Comparison of ENCODE assay signal across 36 cellular contexts in genomic region chr13:43990829-43991228, GRCh38.
"Had no signal": no experiment of that assay in that cellular context is flagged by ENCODE, and none has a peak within 500 bp of the region (broad histone marks: within the 10 kb centered on the region; RNA-seq: fewer than 3 reads in every experiment).

No MANE protein-coding gene starts in this region.

- H3K36me3 Mint-ChIP-seq: activated CD4-positive, alpha-beta memory T cell treated with anti-CD3 and anti-CD28 coated beads for 36 hours; activated CD8-positive, alpha-beta memory T cell treated with anti-CD3 and anti-CD28 coated beads, Interleukin-2, amount 10 ng/mL, durations not matched to agents 7 days and 5 days; activated naive CD4-positive, alpha-beta T cell treated with anti-CD3 and anti-CD28 coated beads, Interleukin-2, amount 50 U/mL, for 24 hours; activated naive CD8-positive, alpha-beta T cell treated with anti-CD3 and anti-CD28 coated beads for 36 hours had no signal

- H3K36me3 ChIP-seq: adrenal gland, ascending aorta, esophagus muscularis mucosa, gastrocnemius medialis, WERI-Rb-1 had no signal

- H3K9me3 Mint-ChIP-seq: activated naive CD8-positive, alpha-beta T cell treated with anti-CD3 and anti-CD28 coated beads, Interleukin-2, amount 50 U/mL, for 24 hours; activated T-helper 2 cell treated with anti-CD3 and anti-CD28 coated beads, Interferon-gamma antibody, Interleukin-2, Interleukin-4, amounts not matched to agents 10 μg/mL and 5 μg/mL and 100 μg/mL, durations not matched to agents 14 hours and 24 hours and 36 hours; effector memory CD8-positive, alpha-beta T cell had no signal

- H3K4me3 ChIP-seq: adrenal gland, ascending aorta, esophagus muscularis mucosa, gastrocnemius medialis had no signal

- H3K27ac Mint-ChIP-seq: activated CD4-positive, alpha-beta memory T cell treated with anti-CD3 and anti-CD28 coated beads for 36 hours; activated CD4-positive, alpha-beta T cell treated with anti-CD3 and anti-CD28 coated beads for 36 hours; activated CD4-positive, alpha-beta T cell treated with anti-CD3 and anti-CD28 coated beads, Interleukin-2, amount 10 ng/mL, durations not matched to agents 24 days and 14 days; activated CD8-positive, alpha-beta memory T cell treated with anti-CD3 and anti-CD28 coated beads, Interleukin-2, amount 10 ng/mL, durations not matched to agents 7 days and 5 days; activated CD8-positive, alpha-beta T cell treated with anti-CD3 and anti-CD28 coated beads, Interleukin-2, amount 10 ng/mL, durations not matched to agents 7 days and 5 days; activated naive CD4-positive, alpha-beta T cell treated with anti-CD3 and anti-CD28 coated beads for 36 hours; activated naive CD4-positive, alpha-beta T cell treated with anti-CD3 and anti-CD28 coated beads, Interleukin-2, amount 50 U/mL, for 24 hours; activated naive CD8-positive, alpha-beta T cell treated with anti-CD3 and anti-CD28 coated beads for 36 hours; activated naive CD8-positive, alpha-beta T cell treated with anti-CD3 and anti-CD28 coated beads, Interleukin-2, amount 50 U/mL, for 24 hours; activated T-helper 1 cell treated with anti-CD3 and anti-CD28 coated beads, Interleukin-12 subunit alpha, Interleukin-12 subunit beta, Interleukin-2, Interleukin-4 antibody, amounts not matched to agents 30 ng/mL and 10 ng/mL and 1 ng/mL, durations not matched to agents 14 hours and 24 hours and 36 hours; activated T-helper 2 cell treated with anti-CD3 and anti-CD28 coated beads, Interferon-gamma antibody, Interleukin-2, Interleukin-4, amounts not matched to agents 10 μg/mL and 5 μg/mL and 100 μg/mL, durations not matched to agents 14 hours and 24 hours and 36 hours; effector memory CD8-positive, alpha-beta T cell; T-helper 17 cell; T-helper 2 cell treated with Interferon-gamma antibody and Interleukin-4, amounts not matched to agents 5 μg/mL and 100 μg/mL, for 36 hours had no signal

- H3K4me3 Mint-ChIP-seq: activated CD4-positive, alpha-beta memory T cell treated with anti-CD3 and anti-CD28 coated beads for 36 hours; activated CD4-positive, alpha-beta T cell treated with anti-CD3 and anti-CD28 coated beads for 36 hours; activated CD4-positive, alpha-beta T cell treated with anti-CD3 and anti-CD28 coated beads, Interleukin-2, amount 10 ng/mL, durations not matched to agents 24 days and 14 days; activated CD8-positive, alpha-beta memory T cell treated with anti-CD3 and anti-CD28 coated beads, Interleukin-2, amount 10 ng/mL, durations not matched to agents 7 days and 5 days; activated CD8-positive, alpha-beta T cell treated with anti-CD3 and anti-CD28 coated beads, Interleukin-2, amount 10 ng/mL, durations not matched to agents 7 days and 5 days; activated naive CD4-positive, alpha-beta T cell treated with anti-CD3 and anti-CD28 coated beads for 36 hours; activated naive CD4-positive, alpha-beta T cell treated with anti-CD3 and anti-CD28 coated beads, Interleukin-2, amount 50 U/mL, for 24 hours; activated naive CD8-positive, alpha-beta T cell treated with anti-CD3 and anti-CD28 coated beads for 36 hours; activated naive CD8-positive, alpha-beta T cell treated with anti-CD3 and anti-CD28 coated beads, Interleukin-2, amount 50 U/mL, for 24 hours; activated T-helper 1 cell treated with anti-CD3 and anti-CD28 coated beads, Interleukin-12 subunit alpha, Interleukin-12 subunit beta, Interleukin-2, Interleukin-4 antibody, amounts not matched to agents 30 ng/mL and 10 ng/mL and 1 ng/mL, durations not matched to agents 14 hours and 24 hours and 36 hours; effector memory CD8-positive, alpha-beta T cell; T-helper 17 cell; T-helper 2 cell treated with Interferon-gamma antibody and Interleukin-4, amounts not matched to agents 5 μg/mL and 100 μg/mL, for 36 hours had no signal

- FAIRE-seq: colon had no signal

- H3K27ac ChIP-seq: adrenal gland, ascending aorta, esophagus muscularis mucosa, foreskin keratinocyte, gastrocnemius medialis, WERI-Rb-1 had no signal

- H3K27me3 ChIP-seq: ascending aorta, esophagus muscularis mucosa, gastrocnemius medialis had no signal

- ATAC-seq: activated CD4-positive, alpha-beta T cell treated with anti-CD3 and anti-CD28 coated beads for 36 hours; activated CD8-positive, alpha-beta memory T cell treated with anti-CD3 and anti-CD28 coated beads, Interleukin-2, amount 10 ng/mL, durations not matched to agents 7 days and 5 days; activated CD8-positive, alpha-beta T cell treated with anti-CD3 and anti-CD28 coated beads, Interleukin-2, amount 10 ng/mL, durations not matched to agents 7 days and 5 days; activated naive CD8-positive, alpha-beta T cell treated with anti-CD3 and anti-CD28 coated beads, Interleukin-2, amount 50 U/mL, for 24 hours; effector memory CD8-positive, alpha-beta T cell; gastrocnemius medialis; T-helper 17 cell had no signal

- DNase-seq: activated CD4-positive, alpha-beta memory T cell treated with anti-CD3 and anti-CD28 coated beads for 36 hours; activated CD4-positive, alpha-beta T cell treated with anti-CD3 and anti-CD28 coated beads for 36 hours; activated CD4-positive, alpha-beta T cell treated with anti-CD3 and anti-CD28 coated beads, Interleukin-2, amount 10 ng/mL, durations not matched to agents 24 days and 14 days; activated CD4-positive, CD25-positive, alpha-beta regulatory T cell; activated CD4-positive, CD25-positive, alpha-beta regulatory T cell treated with anti-CD3 and anti-CD28 coated beads, Interleukin-2, amount 50 U/mL, for 72 hours; activated CD8-positive, alpha-beta memory T cell treated with anti-CD3 and anti-CD28 coated beads, Interleukin-2, amount 10 ng/mL, durations not matched to agents 7 days and 5 days; activated CD8-positive, alpha-beta memory T cell treated with anti-CD3 and anti-CD28 coated beads, Interleukin-2, amount 50 U/mL, for 4 hours; activated CD8-positive, alpha-beta T cell treated with anti-CD3 and anti-CD28 coated beads, Interleukin-2, amount 10 ng/mL, durations not matched to agents 7 days and 5 days; activated effector memory CD4-positive, alpha-beta T cell treated with anti-CD3 and anti-CD28 coated beads, Interleukin-2, amount 50 U/mL, for 16 hours; activated naive CD4-positive, alpha-beta T cell treated with anti-CD3 and anti-CD28 coated beads for 36 hours; activated naive CD8-positive, alpha-beta T cell treated with anti-CD3 and anti-CD28 coated beads for 36 hours; activated naive CD8-positive, alpha-beta T cell treated with anti-CD3 and anti-CD28 coated beads, Interleukin-2, amount 50 U/mL, for 24 hours; activated T-cell treated with anti-CD3 and anti-CD28 coated beads, Interleukin-2, amount 50 U/mL, for 1 hour; activated T-cell treated with anti-CD3 and anti-CD28 coated beads, Interleukin-2, amount 50 U/mL, for 48 hours; amygdala; caudate nucleus; cortex of kidney; dermis blood vessel endothelial cell; effector CD4-positive, alpha-beta T cell; effector memory CD8-positive, alpha-beta T cell; erythroblast; gastrocnemius medialis; glutamatergic neuron; T-helper 1 cell; T-helper 17 cell; T1000; WERI-Rb-1 had no signal

- H3K9me3 ChIP-seq: adrenal gland, ascending aorta had no signal

- H3K4me1 Mint-ChIP-seq: activated CD4-positive, alpha-beta T cell treated with anti-CD3 and anti-CD28 coated beads for 36 hours; activated CD4-positive, alpha-beta T cell treated with anti-CD3 and anti-CD28 coated beads, Interleukin-2, amount 10 ng/mL, durations not matched to agents 24 days and 14 days; activated CD8-positive, alpha-beta memory T cell treated with anti-CD3 and anti-CD28 coated beads, Interleukin-2, amount 10 ng/mL, durations not matched to agents 7 days and 5 days; activated naive CD4-positive, alpha-beta T cell treated with anti-CD3 and anti-CD28 coated beads, Interleukin-2, amount 50 U/mL, for 24 hours; activated naive CD8-positive, alpha-beta T cell treated with anti-CD3 and anti-CD28 coated beads for 36 hours; activated naive CD8-positive, alpha-beta T cell treated with anti-CD3 and anti-CD28 coated beads, Interleukin-2, amount 50 U/mL, for 24 hours; T-helper 17 cell had no signal

- H3K4me1 ChIP-seq: adrenal gland, foreskin keratinocyte had no signal
